Comparison of ENCODE assay signal across 17 cellular contexts in genomic region chr5:72722792-72723402, GRCh38.
"Had no signal": no experiment of that assay in that cellular context is flagged by ENCODE, and none has a peak within 500 bp of the region (broad histone marks: within the 10 kb centered on the region; RNA-seq: fewer than 3 reads in every experiment).

No MANE protein-coding gene starts in this region.

- H3K4me3 ChIP-seq: body of pancreas, testis, vagina had no signal

- H3K36me3 ChIP-seq: vagina had no signal

- H3K27ac ChIP-seq: body of pancreas, testis, vagina had no signal

- H3K4me1 ChIP-seq: testis, vagina had no signal

- H3K9me3 ChIP-seq: body of pancreas, testis, vagina had no signal

- ATAC-seq: activated CD8-positive, alpha-beta T cell treated with anti-CD3 and anti-CD28 coated beads, Interleukin-2, amount 10 ng/mL, durations not matched to agents 7 days and 5 days; activated naive CD8-positive, alpha-beta T cell treated with anti-CD3 and anti-CD28 coated beads, Interleukin-2, amount 50 U/mL, for 24 hours; body of pancreas; left lobe of liver; natural killer cell; stimulated activated naive B cell treated with anti-CD40 and anti-IgM and Interleukin-4, amounts not matched to agents 10 μg/mL and 1 μg/mL and 100 μg/mL, for 72 hours had no signal

- FAIRE-seq: kidney had no signal

- H3K27me3 ChIP-seq: body of pancreas, testis, vagina had no signal

- DNase-seq: activated CD4-positive, alpha-beta T cell treated with anti-CD3 and anti-CD28 coated beads for 1 hour; activated CD4-positive, alpha-beta T cell treated with anti-CD3 and anti-CD28 coated beads, Interleukin-2, amount 50 U/mL, for 1 hour; activated CD8-positive, alpha-beta T cell treated with anti-CD3 and anti-CD28 coated beads, Interleukin-2, amount 10 ng/mL, durations not matched to agents 7 days and 5 days; activated gamma-delta T cell; activated naive CD4-positive, alpha-beta T cell treated with anti-CD3 and anti-CD28 coated beads, Interleukin-2, amount 50 U/mL, for 16 hours; activated naive CD8-positive, alpha-beta T cell treated with anti-CD3 and anti-CD28 coated beads, Interleukin-2, amount 50 U/mL, for 24 hours; anterior cingulate cortex; body of pancreas; foreskin melanocyte; kidney; natural killer cell; stimulated activated CD4-positive, alpha-beta T cell treated with anti-CD3 and anti-CD28 coated beads, Interleukin-2, amount 100 ng/mL, for 48 hours; stimulated activated CD8-positive, alpha-beta memory T cell treated with anti-CD3 and anti-CD28 coated beads, Interleukin-4, amount 100 ng/mL, for 48 hours; stimulated activated naive B cell treated with anti-CD40 and anti-IgM and Interleukin-4, amounts not matched to agents 10 μg/mL and 1 μg/mL and 100 μg/mL, for 72 hours; testis had no signal
